Comparison of ENCODE assay signal across 20 cellular contexts in the genomic region with DNA sequence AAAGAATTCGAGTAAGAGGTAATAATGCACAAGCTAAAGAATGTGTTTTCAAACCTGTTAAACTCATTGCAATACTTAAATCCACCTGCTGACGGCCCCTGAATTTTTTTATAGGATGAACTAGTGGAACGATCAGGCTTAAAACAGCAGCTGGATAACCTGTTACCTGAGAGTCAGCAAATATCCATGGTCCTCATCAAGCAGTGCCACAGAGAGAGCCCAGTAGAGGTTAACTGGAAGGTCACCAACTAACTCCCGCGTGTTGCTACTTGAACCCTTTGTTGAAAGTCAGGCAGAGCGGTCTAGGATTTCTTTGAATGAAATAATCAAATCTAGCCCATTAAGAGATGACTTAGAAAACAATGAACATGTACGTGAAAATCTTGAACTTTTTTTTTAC.
"Had no signal": no experiment of that assay in that cellular context is flagged by ENCODE, and none has a peak within 500 bp of the region (broad histone marks: within the 10 kb centered on the region; RNA-seq: fewer than 3 reads in every experiment).

No MANE protein-coding gene starts in this region.

- DNase-seq: activated CD4-positive, alpha-beta T cell treated with anti-CD3 and anti-CD28 coated beads for 48 hours; activated CD4-positive, alpha-beta T cell treated with anti-CD3 and anti-CD28 coated beads, Interleukin-2, amount 50 U/mL, for 4 hours; activated CD4-positive, CD25-positive, alpha-beta regulatory T cell treated with anti-CD3 and anti-CD28 coated beads, Interleukin-2, amount 50 U/mL, for 72 hours; activated CD8-positive, alpha-beta memory T cell treated with anti-CD3 and anti-CD28 coated beads, Interleukin-2, amount 50 U/mL, for 48 hours; activated CD8-positive, alpha-beta T cell treated with anti-CD3 and anti-CD28 coated beads, Interleukin-2, amount 10 ng/mL, durations not matched to agents 7 days and 5 days; activated effector memory CD4-positive, alpha-beta T cell treated with Interleukin-2 at 50 U/mL for 16 hours; activated naive CD4-positive, alpha-beta T cell; activated T-cell treated with anti-CD3 and anti-CD28 coated beads, Interleukin-2, amount 50 U/mL, for 1 hour; amniotic stem cell; body of pancreas; KG1; NCI-H1092; NCI-H1417; NCI-H1930; NCI-H526; NK-92 treated with Interleukin-12 subunit alpha and Interleukin-12 subunit beta, amount 100 ng/mL, for 24 hours; OCI-M1; SHP77 treated with DMSO at 0.1 percent for 48 hours had no signal

- H3K27me3 ChIP-seq: ascending aorta, body of pancreas had no signal

- H3K36me3 ChIP-seq: ascending aorta had no signal

- H3K27ac ChIP-seq: body of pancreas had no signal

- H3K9me3 ChIP-seq: ascending aorta had no signal

- H3K4me3 ChIP-seq: ascending aorta, body of pancreas had no signal

- ATAC-seq: activated CD8-positive, alpha-beta T cell treated with anti-CD3 and anti-CD28 coated beads, Interleukin-2, amount 10 ng/mL, durations not matched to agents 7 days and 5 days; body of pancreas; WTC11 had no signal
